8 cellular contexts compared by ENCODE assay signal in genomic region chr14:97458302-97459137, GRCh38.
A peak's percentile ranks its signal among the peaks of the same experiment; 100 is the strongest.
DNase-seq lines count a peak whose midpoint lies in the region; ATAC-seq and TF ChIP-seq lines count a peak whose summit lies in the region.

No MANE protein-coding gene starts in this region.

- H3K4me2 ChIP-seq in hepatocyte: peak overlapping the region; percentile 85

- H4K20me1 ChIP-seq in hepatocyte (ENCODE audit: insufficient read depth, poor library complexity, severe bottlenecking): no peaks in the 10 kb centered on the region

- no peaks in the 10 kb centered on the region for H3K36me3 ChIP-seq in hepatocyte (replicated peaks; ENCODE audit: insufficient read depth, low read depth)

- no peaks in the 10 kb centered on the region for H3K27me3 ChIP-seq in hepatocyte

- DNase-seq in NCI-H69 (lab: John Stamatoyannopoulos, UW) (peak; percentile 8), activated T-helper 1 cell treated with Interleukin-2 at 50 U/mL for 16 hours (ENCODE audit: low read depth) (peak; percentile 67), hepatocyte (ENCODE audit: low spot score) (peak; percentile 69), NCI-H1930 (lab: John Stamatoyannopoulos, UW) (no peak), A172 (ENCODE audit: low spot score) (no peak)
- peak; percentile 55 to 66 for DNase-seq in stimulated activated CD4-positive, alpha-beta T cell treated with anti-CD3 and anti-CD28 coated beads, Interleukin-15, amount 100 ng/mL, for 1 hour (ENCODE audit: low read depth in 1 of 2, low spot score in 1 of 2)

- TF ChIP-seq CTCF in hepatocyte (IDR thresholded peaks at IDR 0.05; ENCODE audit: poor library complexity): no peak

- no peak for ATAC-seq in HG03457 (IDR thresholded peaks at IDR 0.05; ENCODE audit: unreplicated experiment)
- ATAC-seq in HG02623 (IDR thresholded peaks at IDR 0.05; ENCODE audit: unreplicated experiment): no peak

- no peaks in the 10 kb centered on the region for H3K79me2 ChIP-seq in hepatocyte

- no peaks in the 10 kb centered on the region for H3K9me3 ChIP-seq in hepatocyte (ENCODE audit: low read depth)

- H3K4me1 ChIP-seq in hepatocyte (ENCODE audit: insufficient read depth): peaks cover 19% of the 10 kb centered on the region

- H2AFZ ChIP-seq in hepatocyte: peak overlapping the region; percentile 79

- no peak overlapping the region for H3K27ac ChIP-seq in hepatocyte

- WGBS in hepatocyte (ENCODE audit: low lambda C conversion rate, missing lambda C conversion rate): 19% methylated on average over 38 of the region's 38 CpGs

- no peaks in the 10 kb centered on the region for H3K9me2 ChIP-seq in hepatocyte (replicated peaks; ENCODE audit: insufficient read depth)

- H3K4me3 ChIP-seq in hepatocyte: peak overlapping the region; percentile 7

Comparison
In these comparisons a context has a peak if more than half of its experiments do, and no peak if none do; other contexts are left out.
1. DNase-seq: peak in NCI-H69 (single experiment), activated T-helper 1 cell treated with Interleukin-2 at 50 U/mL for 16 hours (single experiment), hepatocyte (single experiment) and stimulated activated CD4-positive, alpha-beta T cell treated with anti-CD3 and anti-CD28 coated beads, Interleukin-15, amount 100 ng/mL, for 1 hour (2 of 2); none in NCI-H1930 (0 of 2) and A172 (single experiment).